Comparison of ENCODE assay signal across 22 cellular contexts in genomic region chr15:55284461-55284860, GRCh38. TPM values are rescaled to one million over a fixed set of nuclear protein-coding genes. Genes with fewer than 3 reads are reported as not detected.
DNase-seq lines count a peak whose midpoint lies in the region; ATAC-seq, FAIRE-seq and TF ChIP-seq lines count a peak whose summit lies in the region.
"Had no signal": no experiment of that assay in that cellular context is flagged by ENCODE, and none has a peak within 500 bp of the region (broad histone marks: within the 10 kb centered on the region; RNA-seq: fewer than 3 reads in every experiment).

No MANE protein-coding gene starts in this region.

- peak overlapping the region; percentile 89 for H3K4me3 Mint-ChIP-seq in activated CD4-positive, alpha-beta T cell treated with anti-CD3 and anti-CD28 coated beads for 36 hours
- H3K4me3 Mint-ChIP-seq in natural killer cell treated with Interleukin-12 subunit alpha and Interleukin-12 subunit beta and Interleukin-15 and Interleukin-18, amount 100 ng/mL, for 72 hours = peak overlapping the region; percentile 84

- BruUV-seq in K562 (replicated peaks; lab: Mats Ljungman, UMichigan) (no TSS peak), OCI-LY7 (replicated peaks; lab: Mats Ljungman, UMichigan) (no TSS peak)

- no peaks in the 10 kb centered on the region for H3K27me3 Mint-ChIP-seq in activated CD4-positive, alpha-beta T cell treated with anti-CD3 and anti-CD28 coated beads for 36 hours
- no peaks in the 10 kb centered on the region for H3K27me3 Mint-ChIP-seq in natural killer cell treated with Interleukin-12 subunit alpha and Interleukin-12 subunit beta and Interleukin-15 and Interleukin-18, amount 100 ng/mL, for 72 hours

- H3K79me2 ChIP-seq in K562 (ENCODE audit: control insufficient read depth, insufficient read depth, low read length) = peaks cover 94% of the 10 kb centered on the region
- no peaks in the 10 kb centered on the region for H3K79me2 ChIP-seq in OCI-LY7 (ENCODE audit: insufficient read depth, low read depth, low read length)

- no peak for FAIRE-seq in K562 (lab: Jason Lieb, UNC)
- FAIRE-seq: D721Med, GM18507, HepG2 had no signal

- POLR2A ChIA-PET in activated CD4-positive, alpha-beta T cell treated with anti-CD3 and anti-CD28 coated beads for 36 hours (lab: Charles Lee) = no interaction called here
- POLR2A ChIA-PET in K562 (lab: Yijun Ruan, JAX) (interaction anchor here (0.7 to 0.8 kb wide), 2 partner anchors 12 to 34 kb away, joined by 3 to 4 read pairs; partner anchors contain the start of genes PIGB and PIGBOS1), OCI-LY7 (lab: Charles Lee) (no interaction called here)

- peaks cover 10% of the 10 kb centered on the region; the same call in 1 of the 2 replicates for H4K20me1 ChIP-seq in K562 (replicated peaks; ENCODE audit: control insufficient read depth, insufficient read depth, low read length)
- H4K20me1 ChIP-seq in OCI-LY7 (ENCODE audit: insufficient read depth, low read length) = no peaks in the 10 kb centered on the region

- no peak for TF ChIP-seq EP300 in K562 (IDR thresholded peaks at IDR 0.05; ENCODE audit: low read length)

- peaks cover 67% of the 10 kb centered on the region for H3K36me3 Mint-ChIP-seq in activated CD4-positive, alpha-beta T cell treated with anti-CD3 and anti-CD28 coated beads for 36 hours (ENCODE audit: low read depth)
- peaks cover 39% of the 10 kb centered on the region for H3K36me3 Mint-ChIP-seq in natural killer cell treated with Interleukin-12 subunit alpha and Interleukin-12 subunit beta and Interleukin-15 and Interleukin-18, amount 100 ng/mL, for 72 hours

- no peak overlapping the region; the same call in 1 of the 2 replicates for H3K4me3 ChIP-seq in HL-60 (replicated peaks; ENCODE audit: insufficient read depth, low read length)
- H3K4me3 ChIP-seq in K562 = no peak overlapping the region
- H3K4me3 ChIP-seq in OCI-LY7 (ENCODE audit: low read depth, low read length, poor library complexity, severe bottlenecking) = no peak overlapping the region
- H3K4me3 ChIP-seq: coronary artery, right atrium auricular region, suprapubic skin, uterus had no signal

- no peak for ATAC-seq in activated CD4-positive, alpha-beta T cell treated with anti-CD3 and anti-CD28 coated beads for 36 hours
- ATAC-seq in K562 = no peak
- no peak for ATAC-seq in natural killer cell treated with Interleukin-12 subunit alpha and Interleukin-12 subunit beta and Interleukin-15 and Interleukin-18, amount 100 ng/mL, for 72 hours
- ATAC-seq in HG03442 (IDR thresholded peaks at IDR 0.05; ENCODE audit: unreplicated experiment) = no peak
- no peak for ATAC-seq in HG03354 (IDR thresholded peaks at IDR 0.05; ENCODE audit: poor library complexity, severe bottlenecking, unreplicated experiment)
- ATAC-seq: HCT116, HepG2 had no signal

- H3K27ac Mint-ChIP-seq in activated CD4-positive, alpha-beta T cell treated with anti-CD3 and anti-CD28 coated beads for 36 hours = peak overlapping the region; percentile 75
- H3K27ac Mint-ChIP-seq in natural killer cell treated with Interleukin-12 subunit alpha and Interleukin-12 subunit beta and Interleukin-15 and Interleukin-18, amount 100 ng/mL, for 72 hours = peak overlapping the region; percentile 97 to 99

- H3K9me3 Mint-ChIP-seq in activated CD4-positive, alpha-beta T cell treated with anti-CD3 and anti-CD28 coated beads for 36 hours (ENCODE audit: low read depth) = no peaks in the 10 kb centered on the region
- H3K9me3 Mint-ChIP-seq in natural killer cell treated with Interleukin-12 subunit alpha and Interleukin-12 subunit beta and Interleukin-15 and Interleukin-18, amount 100 ng/mL, for 72 hours = no peaks in the 10 kb centered on the region

- no peaks in the 10 kb centered on the region for H3K27me3 ChIP-seq in HL-60 (ENCODE audit: insufficient read depth, poor library complexity, severe bottlenecking)
- H3K27me3 ChIP-seq in K562 (ENCODE audit: control insufficient read depth in 2 of 2, insufficient read depth in 2 of 2, low read length in 2 of 2) = no peaks in the 10 kb centered on the region
- H3K27me3 ChIP-seq: right atrium auricular region, suprapubic skin, uterus had no signal

- intact Hi-C loops in activated CD4-positive, alpha-beta T cell treated with anti-CD3 and anti-CD28 coated beads for 36 hours (cut with DNase I, micrococcal nuclease) = no loop called here
- intact Hi-C loops in K562 (cut with micrococcal nuclease) (no loop called here), OCI-LY7 (cut with micrococcal nuclease; ENCODE audit: unreplicated experiment) (no loop called here)

- H3K9me1 ChIP-seq in K562 (ENCODE audit: control insufficient read depth, insufficient read depth, low read length) = peaks cover 4% of the 10 kb centered on the region

- in situ Hi-C loops in K562 (cut with MboI) = loop anchor here (5.0 kb wide), 1 partner anchor 42 kb away; no protein-coding TSS in a partner anchor

- peaks cover 87% of the 10 kb centered on the region for H3K4me1 Mint-ChIP-seq in activated CD4-positive, alpha-beta T cell treated with anti-CD3 and anti-CD28 coated beads for 36 hours
- H3K4me1 Mint-ChIP-seq in natural killer cell treated with Interleukin-12 subunit alpha and Interleukin-12 subunit beta and Interleukin-15 and Interleukin-18, amount 100 ng/mL, for 72 hours (ENCODE audit: low read depth in 2 of 2) = peaks cover 86 to 90% of the 10 kb centered on the region in 2 donors

- no peak for TF ChIP-seq POLR2A in K562 (conservative IDR thresholded peaks at IDR 0.05)

- H3K4me1 ChIP-seq in K562 (replicated peaks in 1 of 2; ENCODE audit: control insufficient read depth in 2 of 2, insufficient read depth in 2 of 2, low read length in 2 of 2) (peaks cover 22 to 63% of the 10 kb centered on the region in 2 experiments), OCI-LY7 (ENCODE audit: insufficient read depth, low read length, poor library complexity, severe bottlenecking) (peaks cover 15% of the 10 kb centered on the region)
- H3K4me1 ChIP-seq: uterus had no signal

- no peak for DNase-seq in activated CD4-positive, alpha-beta T cell treated with anti-CD3 and anti-CD28 coated beads for 36 hours
- no peak for DNase-seq in activated CD4-positive, alpha-beta T cell treated with anti-CD3 and anti-CD28 coated beads for 4 hours
- no peak for DNase-seq in HL-60 (ENCODE audit: low read depth in 1 of 2, low spot score in 1 of 2)
- peak in 1 of 4 experiments; percentile 45 for DNase-seq in K562 (ENCODE audit: extremely low read depth in 1 of 4, low spot score in 3 of 4)
- DNase-seq in natural killer cell treated with Interleukin-12 subunit alpha and Interleukin-12 subunit beta and Interleukin-15 and Interleukin-18, amount 100 ng/mL, for 72 hours (ENCODE audit: low spot score) = no peak
- no peak for DNase-seq in OCI-LY7 (ENCODE audit: low spot score)
- DNase-seq: head of caudate nucleus; NCI-H2107; NCI-H510A treated with DMSO at 0.1 percent for 48 hours; RPMI8226; SK-N-SH; stimulated activated CD8-positive, alpha-beta memory T cell treated with anti-CD3 and anti-CD28 coated beads, Interleukin-4, amount 100 ng/mL, for 48 hours; uterus had no signal

- H3K9me2 ChIP-seq in OCI-LY7 (ENCODE audit: insufficient read depth, low read length) = no peaks in the 10 kb centered on the region
- H3K9me2 ChIP-seq: SK-N-SH had no signal

- H3K9me3 ChIP-seq in K562 (replicated peaks; ENCODE audit: control insufficient read depth, insufficient read depth, low read depth, low read length) = no peaks in the 10 kb centered on the region
- no peaks in the 10 kb centered on the region for H3K9me3 ChIP-seq in OCI-LY7 (ENCODE audit: low read length)
- H3K9me3 ChIP-seq: right atrium auricular region, SK-N-SH, suprapubic skin, uterus had no signal

- H3K36me3 ChIP-seq in K562 (ENCODE audit: control insufficient read depth, insufficient read depth, low read length) = peaks cover 33% of the 10 kb centered on the region
- no peaks in the 10 kb centered on the region for H3K36me3 ChIP-seq in OCI-LY7 (ENCODE audit: insufficient read depth, low read length)
- H3K36me3 ChIP-seq: right atrium auricular region, suprapubic skin, uterus had no signal

- H3K9ac ChIP-seq in K562 (ENCODE audit: insufficient read depth in 1 of 2, low read depth in 2 of 2, low read length in 2 of 2) = peak overlapping the region in 1 of 2 experiments; percentile 34; a peak in 2 of 4 replicates
- H3K9ac ChIP-seq: SK-N-SH had no signal

- no peak for TF ChIP-seq RAD21 in K562 (CRISPR knock-in tag; conservative IDR thresholded peaks at IDR 0.05 in 1 of 2, IDR thresholded peaks at IDR 0.05 in 1 of 2)

- H2AFZ ChIP-seq in K562 (ENCODE audit: low read depth, low read length) (no peak overlapping the region), OCI-LY7 (ENCODE audit: low read length) (no peak overlapping the region)

- TF ChIP-seq CTCF in HL-60 (IDR thresholded peaks at IDR 0.05; ENCODE audit: insufficient read depth, low read length) (no peak), K562 (IDR thresholded peaks at IDR 0.05 in 2 of 3, conservative IDR thresholded peaks at IDR 0.05 in 1 of 3; ENCODE audit: insufficient read depth in 2 of 3, low read depth in 1 of 3, low read length in 3 of 3) (no peak), OCI-LY7 (conservative IDR thresholded peaks at IDR 0.05; ENCODE audit: low read length) (no peak)

- CTCF ChIA-PET in activated CD4-positive, alpha-beta T cell treated with anti-CD3 and anti-CD28 coated beads for 36 hours (lab: Charles Lee) = interaction anchor here (0.8 kb wide), 1 partner anchor 52 kb away, joined by 4 read pairs; no protein-coding TSS in a partner anchor
- CTCF ChIA-PET in K562 (lab: Yijun Ruan, JAX; ENCODE audit: low intra/inter-chr PET ratio) = no interaction called here
- CTCF ChIA-PET in OCI-LY7 (lab: Charles Lee; ENCODE audit: unreplicated experiment) = no interaction called here

- peak overlapping the region; percentile 31 for H3K4me2 ChIP-seq in K562 (ENCODE audit: insufficient read depth, low read length)
- no peak overlapping the region for H3K4me2 ChIP-seq in OCI-LY7 (ENCODE audit: low read length)
- H3K4me2 ChIP-seq: SK-N-SH had no signal

- 42% methylated on average over 1 of the region's 1 CpG for WGBS in K562 (ENCODE audit: insufficient coverage, low coverage, missing lambda C conversion rate)

- H3K27ac ChIP-seq in HL-60 (replicated peaks) (peak overlapping the region; percentile 67), K562 (ENCODE audit: extremely low read depth, low read depth, low read length) (peak overlapping the region; percentile 80; the same call in 2 of the 3 replicates), OCI-LY7 (ENCODE audit: low read depth, low read length, poor library complexity, severe bottlenecking) (no peak overlapping the region)
- H3K27ac ChIP-seq: coronary artery, right atrium auricular region, suprapubic skin, uterus had no signal

RNA-seq across cellular contexts. Expression of gene RAB27A, which starts 5.2 kb away (rescaled TPM):
- total RNA-seq in activated CD4-positive, alpha-beta T cell treated with anti-CD3 and anti-CD28 coated beads for 36 hours = 100 to 1,000 TPM; 111 to 129 TPM
- total RNA-seq in K562 (2011; cell fraction: chromatin; rRNA removed; ENCODE audit: low replicate concordance) = 30.2 and 106 TPM in 2 replicates
- 15.7 and 21.6 TPM in 2 replicates for total RNA-seq in K562 (2011; cell fraction: nucleolus; rRNA removed)
- 67.8 and 109 TPM in 2 replicates for total RNA-seq in K562 (2011; cell fraction: nucleoplasm; rRNA removed)
- total RNA-seq in K562 (2014; rRNA removed) = 44.7 and 46.7 TPM in 2 replicates
- total RNA-seq in K562 (2014; rRNA removed; fragmentation: Illumina TruSeq; extraction: Trizol) = 80.4 and 103 TPM in 2 replicates
- total RNA-seq in K562 (2015; rRNA removed; fragmentation: Illumina TruSeq; extraction: Trizol) = 31.4 and 31.5 TPM in 2 replicates
- total RNA-seq in K562 (2021) = 85.9 and 90.2 TPM in 2 replicates
- 145 and 171 TPM in 2 replicates for polyA plus RNA-seq in K562 (2011; rRNA removed)
- 37.8 and 101 TPM in 2 replicates for polyA plus RNA-seq in K562 (2011; cell fraction: cytosol; rRNA removed)
- 27.7 and 51.9 TPM in 2 replicates for polyA plus RNA-seq in K562 (2011; cell fraction: nucleus; rRNA removed)
- polyA plus RNA-seq in K562 (2012) = 57.6 and 84.6 TPM in 2 replicates
- 128 TPM in 2 replicates for polyA plus RNA-seq in K562 (2014; fragmentation: Illumina TruSeq; extraction: Trizol)
- 10 to 100 TPM; 55.1 to 59.3 TPM for polyA plus RNA-seq in K562 (2014; fragmentation: Nextera tagmentation; extraction: Ambion mirVana)
- 113 and 118 TPM in 2 replicates for polyA plus RNA-seq in K562 (2014; rRNA removed)
- 142 and 170 TPM in 2 replicates for polyA minus RNA-seq in K562 (2011; rRNA and poly(A)+ RNA removed)
- 39.3 and 46.7 TPM in 2 replicates for polyA minus RNA-seq in K562 (2011; cell fraction: cytosol; rRNA and poly(A)+ RNA removed)
- polyA minus RNA-seq in K562 (2011; cell fraction: nucleus; rRNA and poly(A)+ RNA removed) = 15.1 and 33.4 TPM in 2 replicates
- total RNA-seq in natural killer cell treated with Interleukin-12 subunit alpha and Interleukin-12 subunit beta and Interleukin-15 and Interleukin-18, amount 100 ng/mL, for 72 hours = 100 to 1,000 TPM; 136 to 243 TPM
- total RNA-seq in OCI-LY7 (2014; rRNA removed; shearing (Covaris generic)) = 4.5 and 6.0 TPM in 2 replicates
- total RNA-seq in OCI-LY7 (2022) = 21.7 and 22.4 TPM in 2 replicates

RNA-seq across cellular contexts. Expression of gene PIGBOS1, which starts 34.5 kb away (rescaled TPM):
- total RNA-seq in activated CD4-positive, alpha-beta T cell treated with anti-CD3 and anti-CD28 coated beads for 36 hours = 10 to 100 TPM in 1 of 2 experiments, 1 to 10 TPM in 1; 8.8 to 11.0 TPM
- 26.3 and 32.2 TPM in 2 replicates for total RNA-seq in K562 (2011; cell fraction: chromatin; rRNA removed; ENCODE audit: low replicate concordance)
- 27.1 and 33.7 TPM in 2 replicates for total RNA-seq in K562 (2011; cell fraction: nucleolus; rRNA removed)
- 30.8 and 33.2 TPM in 2 replicates for total RNA-seq in K562 (2011; cell fraction: nucleoplasm; rRNA removed)
- total RNA-seq in K562 (2014; rRNA removed) (25.8 and 30.1 TPM in 2 replicates), K562 (2014; rRNA removed; fragmentation: Illumina TruSeq; extraction: Trizol) (41.7 and 47.8 TPM in 2 replicates), K562 (2015; rRNA removed; fragmentation: Illumina TruSeq; extraction: Trizol) (50.0 and 51.3 TPM in 2 replicates), K562 (2021) (22.8 and 25.2 TPM in 2 replicates), OCI-LY7 (2022) (14.8 and 15.6 TPM in 2 replicates)
- polyA plus RNA-seq in K562 (2011; rRNA removed) (21.0 and 33.2 TPM in 2 replicates), K562 (2014; fragmentation: Illumina TruSeq; extraction: Trizol) (37.4 and 41.4 TPM in 2 replicates), K562 (2014; fragmentation: Nextera tagmentation; extraction: Ambion mirVana) (10 to 100 TPM; 70.4 to 76.2 TPM), K562 (2014; rRNA removed) (46.0 and 46.5 TPM in 2 replicates)
- 22.3 and 33.0 TPM in 2 replicates for polyA plus RNA-seq in K562 (2011; cell fraction: cytosol; rRNA removed)
- 5.2 and 8.8 TPM in 2 replicates for polyA plus RNA-seq in K562 (2011; cell fraction: nucleus; rRNA removed)
- 39.0 and 39.5 TPM in 2 replicates for polyA plus RNA-seq in K562 (2012)
- polyA minus RNA-seq in K562 (2011; rRNA and poly(A)+ RNA removed) = 7.0 and 7.4 TPM in 2 replicates
- polyA minus RNA-seq in K562 (2011; cell fraction: cytosol; rRNA and poly(A)+ RNA removed) = 4.7 and 6.5 TPM in 2 replicates
- 6.7 and 21.1 TPM in 2 replicates for polyA minus RNA-seq in K562 (2011; cell fraction: nucleus; rRNA and poly(A)+ RNA removed)
- 10 to 100 TPM; 13.2 to 13.3 TPM for total RNA-seq in natural killer cell treated with Interleukin-12 subunit alpha and Interleukin-12 subunit beta and Interleukin-15 and Interleukin-18, amount 100 ng/mL, for 72 hours
- 10.1 and 10.4 TPM in 2 replicates for total RNA-seq in OCI-LY7 (2014; rRNA removed; shearing (Covaris generic))

RNA-seq across cellular contexts. Expression of gene PIGB, which starts 34.6 kb away (rescaled TPM):
- 10 to 100 TPM; 19.8 to 21.1 TPM for total RNA-seq in activated CD4-positive, alpha-beta T cell treated with anti-CD3 and anti-CD28 coated beads for 36 hours
- total RNA-seq in K562 (2011; cell fraction: chromatin; rRNA removed; ENCODE audit: low replicate concordance) = 28.2 and 49.6 TPM in 2 replicates
- total RNA-seq in K562 (2011; cell fraction: nucleolus; rRNA removed) = 20.2 and 21.6 TPM in 2 replicates
- 40.3 and 47.6 TPM in 2 replicates for total RNA-seq in K562 (2011; cell fraction: nucleoplasm; rRNA removed)
- 9.9 and 13.3 TPM in 2 replicates for total RNA-seq in K562 (2014; rRNA removed)
- 18.2 and 24.4 TPM in 2 replicates for total RNA-seq in K562 (2014; rRNA removed; fragmentation: Illumina TruSeq; extraction: Trizol)
- total RNA-seq in K562 (2015; rRNA removed; fragmentation: Illumina TruSeq; extraction: Trizol) = 18.2 and 20.2 TPM in 2 replicates
- total RNA-seq in K562 (2021) = 12.8 and 14.4 TPM in 2 replicates
- polyA plus RNA-seq in K562 (2011; rRNA removed) = 25.3 and 32.3 TPM in 2 replicates
- polyA plus RNA-seq in K562 (2011; cell fraction: cytosol; rRNA removed) = 10.9 and 18.3 TPM in 2 replicates
- polyA plus RNA-seq in K562 (2011; cell fraction: nucleus; rRNA removed) = 15.3 and 23.2 TPM in 2 replicates
- 8.4 and 12.3 TPM in 2 replicates for polyA plus RNA-seq in K562 (2012)
- 14.1 and 15.2 TPM in 2 replicates for polyA plus RNA-seq in K562 (2014; fragmentation: Illumina TruSeq; extraction: Trizol)
- 10 to 100 TPM; 21.0 to 24.4 TPM for polyA plus RNA-seq in K562 (2014; fragmentation: Nextera tagmentation; extraction: Ambion mirVana)
- polyA plus RNA-seq in K562 (2014; rRNA removed) = 12.5 and 15.0 TPM in 2 replicates
- polyA minus RNA-seq in K562 (2011; rRNA and poly(A)+ RNA removed) = 20.1 and 24.1 TPM in 2 replicates
- polyA minus RNA-seq in K562 (2011; cell fraction: cytosol; rRNA and poly(A)+ RNA removed) = 5.9 and 11.3 TPM in 2 replicates
- 16.3 and 24.3 TPM in 2 replicates for polyA minus RNA-seq in K562 (2011; cell fraction: nucleus; rRNA and poly(A)+ RNA removed)
- 10 to 100 TPM; 18.4 to 27.5 TPM for total RNA-seq in natural killer cell treated with Interleukin-12 subunit alpha and Interleukin-12 subunit beta and Interleukin-15 and Interleukin-18, amount 100 ng/mL, for 72 hours
- 8.7 and 10.3 TPM in 2 replicates for total RNA-seq in OCI-LY7 (2014; rRNA removed; shearing (Covaris generic))
- total RNA-seq in OCI-LY7 (2022) = 27.6 and 35.7 TPM in 2 replicates
